ENCODE assay signal across 16 cellular contexts in genomic region chr7:128000048-128000447, GRCh38. TPM values are rescaled to one million over a fixed set of nuclear protein-coding genes. Genes with fewer than 3 reads are reported as not detected.
"Had no signal": no experiment of that assay in that cellular context is flagged by ENCODE, and none has a peak within 500 bp of the region (broad histone marks: within the 10 kb centered on the region; RNA-seq: fewer than 3 reads in every experiment).

No MANE protein-coding gene starts in this region.

- H3K36me3 ChIP-seq: right atrium auricular region, upper lobe of left lung had no signal

- H3K4me3 Mint-ChIP-seq: activated CD4-positive, alpha-beta memory T cell treated with anti-CD3 and anti-CD28 coated beads, Interleukin-2, amount 10 ng/mL, durations not matched to agents 7 days and 5 days; activated CD4-positive, alpha-beta T cell treated with anti-CD3 and anti-CD28 coated beads for 36 hours; activated naive CD8-positive, alpha-beta T cell treated with anti-CD3 and anti-CD28 coated beads for 36 hours; immature natural killer cell had no signal

- H3K27me3 Mint-ChIP-seq: activated CD4-positive, alpha-beta memory T cell treated with anti-CD3 and anti-CD28 coated beads, Interleukin-2, amount 10 ng/mL, durations not matched to agents 7 days and 5 days; activated CD4-positive, alpha-beta T cell treated with anti-CD3 and anti-CD28 coated beads for 36 hours; activated naive CD8-positive, alpha-beta T cell treated with anti-CD3 and anti-CD28 coated beads for 36 hours had no signal

- H3K4me2 ChIP-seq: smooth muscle cell had no signal

- H3K9me3 Mint-ChIP-seq: activated CD4-positive, alpha-beta memory T cell treated with anti-CD3 and anti-CD28 coated beads, Interleukin-2, amount 10 ng/mL, durations not matched to agents 7 days and 5 days; activated naive CD8-positive, alpha-beta T cell treated with anti-CD3 and anti-CD28 coated beads for 36 hours; immature natural killer cell had no signal

- H3K9me3 ChIP-seq: right atrium auricular region, upper lobe of left lung had no signal

- H3K27me3 ChIP-seq: dorsolateral prefrontal cortex, right atrium auricular region, upper lobe of left lung had no signal

- H3K27ac ChIP-seq: right atrium auricular region, VCaP had no signal

- DNase-seq: activated CD4-positive, alpha-beta memory T cell treated with anti-CD3 and anti-CD28 coated beads, Interleukin-2, amount 10 ng/mL, durations not matched to agents 7 days and 5 days; activated CD4-positive, alpha-beta T cell treated with anti-CD3 and anti-CD28 coated beads for 36 hours; activated gamma-delta T cell treated with Interleukin-2 at 50 U/mL for 16 hours; activated naive CD8-positive, alpha-beta T cell treated with anti-CD3 and anti-CD28 coated beads for 36 hours; activated T-cell treated with anti-CD3 and anti-CD28 coated beads, Interleukin-2, amount 50 U/mL, for 48 hours; anterior cingulate cortex; dorsolateral prefrontal cortex; glutamatergic neuron; immature natural killer cell; posterior cingulate gyrus; stimulated activated naive CD4-positive, alpha-beta T cell; T-helper 1 cell; upper lobe of left lung had no signal

- H3K27ac Mint-ChIP-seq: activated CD4-positive, alpha-beta memory T cell treated with anti-CD3 and anti-CD28 coated beads, Interleukin-2, amount 10 ng/mL, durations not matched to agents 7 days and 5 days; activated naive CD8-positive, alpha-beta T cell treated with anti-CD3 and anti-CD28 coated beads for 36 hours had no signal

- ATAC-seq: activated CD4-positive, alpha-beta T cell treated with anti-CD3 and anti-CD28 coated beads for 36 hours had no signal

- H3K4me3 ChIP-seq: dorsolateral prefrontal cortex, right atrium auricular region, smooth muscle cell, upper lobe of left lung had no signal

RNA-seq across cellular contexts. Expression of gene LRRC4, which starts 31.2 kb away (rescaled TPM):
- total RNA-seq: activated CD4-positive, alpha-beta memory T cell treated with anti-CD3 and anti-CD28 coated beads, Interleukin-2, amount 10 ng/mL, durations not matched to agents 7 days and 5 days; activated naive CD8-positive, alpha-beta T cell treated with anti-CD3 and anti-CD28 coated beads for 36 hours; smooth muscle cell had no signal
- polyA plus RNA-seq: smooth muscle cell had no signal
